Comparison of ENCODE assay signal across 9 cellular contexts in genomic region chr22:24146791-24147353, GRCh38.
A peak's percentile ranks its signal among the peaks of the same experiment; 100 is the strongest.
DNase-seq lines count a peak whose midpoint lies in the region; ATAC-seq and TF ChIP-seq lines count a peak whose summit lies in the region.
"Had no signal": no experiment of that assay in that cellular context is flagged by ENCODE, and none has a peak within 500 bp of the region (broad histone marks: within the 10 kb centered on the region; RNA-seq: fewer than 3 reads in every experiment).

No MANE protein-coding gene starts in this region.

- no peak overlapping the region for H3K9ac ChIP-seq in parathyroid adenoma

- H3K9me3 ChIP-seq in parathyroid adenoma (ENCODE audit: control insufficient read depth, low read length): no peaks in the 10 kb centered on the region

- DNase-seq in NCI-H2171 treated with DMSO at 0.1 percent for 48 hours (lab: John Stamatoyannopoulos, UW) (peak; percentile 69), epidermal melanocyte (ENCODE audit: insufficient read length, low spot score) (peak; percentile 80), NK-92 (lab: John Stamatoyannopoulos, UW; ENCODE audit: unreplicated experiment) (no peak), hippocampal formation (lab: John Stamatoyannopoulos, UW) (no peak)
- DNase-seq: activated B cell treated with CpG ODN at 0.5 μM for 24 hours had no signal

- no peaks in the 10 kb centered on the region for H3K27me3 ChIP-seq in parathyroid adenoma (ENCODE audit: control insufficient read depth, insufficient read depth, low read length)

- no peak overlapping the region for H3K4me3 ChIP-seq in parathyroid adenoma (ENCODE audit: low read depth, low read length)

- peaks cover 8% of the 10 kb centered on the region for H3K4me1 ChIP-seq in parathyroid adenoma

- no peak overlapping the region for H3K4me2 ChIP-seq in parathyroid adenoma (ENCODE audit: low read length)

- H3K27ac ChIP-seq in C4-2B (peak overlapping the region; percentile 86), parathyroid adenoma (peak overlapping the region; percentile 36)

- ATAC-seq in HG02885 (IDR thresholded peaks at IDR 0.05; ENCODE audit: poor library complexity, unreplicated experiment): no peak
- no peak for ATAC-seq in HG02938 (IDR thresholded peaks at IDR 0.05; ENCODE audit: unreplicated experiment)

- no peaks in the 10 kb centered on the region for H3K79me2 ChIP-seq in parathyroid adenoma

- H2AFZ ChIP-seq in parathyroid adenoma: no peak overlapping the region

- TF ChIP-seq CTCF in C4-2B (conservative IDR thresholded peaks at IDR 0.05) (no peak), parathyroid adenoma (IDR thresholded peaks at IDR 0.05) (no peak)

- H3K36me3 ChIP-seq in parathyroid adenoma (ENCODE audit: control insufficient read depth, insufficient read depth, low read length): no peaks in the 10 kb centered on the region

Comparison
In these comparisons a context has a peak if more than half of its experiments do, and no peak if none do; other contexts are left out.
1. DNase-seq: peak in NCI-H2171 treated with DMSO at 0.1 percent for 48 hours (single experiment) and epidermal melanocyte (single experiment); none in NK-92 (single experiment) and hippocampal formation (0 of 2).